ENCODE assay signal across 13 cellular contexts in genomic region chr12:105507311-105508035, GRCh38.
"Had no signal": no experiment of that assay in that cellular context is flagged by ENCODE, and none has a peak within 500 bp of the region (broad histone marks: within the 10 kb centered on the region; RNA-seq: fewer than 3 reads in every experiment).

No MANE protein-coding gene starts in this region.

- H3K27ac ChIP-seq: left ventricle myocardium inferior, right atrium auricular region had no signal

- DNase-seq: activated effector memory CD4-positive, alpha-beta T cell treated with anti-CD3 and anti-CD28 coated beads, Interleukin-2, amount 50 U/mL, for 16 hours; activated T-cell treated with anti-CD3 and anti-CD28 coated beads, Interleukin-2, amount 50 U/mL, for 4 hours; central memory CD4-positive, alpha-beta T cell; foreskin fibroblast; left ventricle myocardium inferior; Right ventricle myocardium superior; trophoblast cell had no signal

- H3K4me3 ChIP-seq: left ventricle myocardium inferior, right atrium auricular region, smooth muscle cell had no signal

- H3K27me3 ChIP-seq: right atrium auricular region had no signal

- H3K27ac Mint-ChIP-seq: activated naive CD4-positive, alpha-beta T cell treated with anti-CD3 and anti-CD28 coated beads, Interleukin-2, amount 50 U/mL, for 72 hours; memory B cell; stimulated activated memory B cell treated with anti-CD40 and anti-IgM and Interleukin-4, amounts not matched to agents 10 μg/mL and 1 μg/mL and 100 μg/mL, for 72 hours; T-helper 1 cell treated with Interleukin-12 subunit alpha and Interleukin-12 subunit beta and Interleukin-4 antibody, amounts not matched to agents 30 μg/mL and 1 μg/mL, for 36 hours had no signal

- H3K9me3 Mint-ChIP-seq: activated naive CD4-positive, alpha-beta T cell treated with anti-CD3 and anti-CD28 coated beads, Interleukin-2, amount 50 U/mL, for 72 hours; activated T-cell treated with anti-CD3 and anti-CD28 coated beads, Interleukin-2, amount 50 U/mL, for 4 hours; memory B cell; stimulated activated memory B cell treated with anti-CD40 and anti-IgM and Interleukin-4, amounts not matched to agents 10 μg/mL and 1 μg/mL and 100 μg/mL, for 72 hours; T-helper 1 cell treated with Interleukin-12 subunit alpha and Interleukin-12 subunit beta and Interleukin-4 antibody, amounts not matched to agents 30 μg/mL and 1 μg/mL, for 36 hours had no signal

- H3K4me1 Mint-ChIP-seq: memory B cell; stimulated activated memory B cell treated with anti-CD40 and anti-IgM and Interleukin-4, amounts not matched to agents 10 μg/mL and 1 μg/mL and 100 μg/mL, for 72 hours had no signal

- H3K36me3 Mint-ChIP-seq: activated naive CD4-positive, alpha-beta T cell treated with anti-CD3 and anti-CD28 coated beads, Interleukin-2, amount 50 U/mL, for 72 hours; memory B cell; stimulated activated memory B cell treated with anti-CD40 and anti-IgM and Interleukin-4, amounts not matched to agents 10 μg/mL and 1 μg/mL and 100 μg/mL, for 72 hours had no signal

- H3K4me3 Mint-ChIP-seq: activated T-cell treated with anti-CD3 and anti-CD28 coated beads, Interleukin-2, amount 50 U/mL, for 4 hours; memory B cell; stimulated activated memory B cell treated with anti-CD40 and anti-IgM and Interleukin-4, amounts not matched to agents 10 μg/mL and 1 μg/mL and 100 μg/mL, for 72 hours; T-helper 1 cell treated with Interleukin-12 subunit alpha and Interleukin-12 subunit beta and Interleukin-4 antibody, amounts not matched to agents 30 μg/mL and 1 μg/mL, for 36 hours had no signal
